8 cellular contexts compared by ENCODE assay signal in genomic region chr19:51366050-51366998, GRCh38.
DNase-seq lines count a peak whose midpoint lies in the region; ATAC-seq and TF ChIP-seq lines count a peak whose summit lies in the region.

TSS of gene ETFB (minus strand) at chr19:51366388. CDS start at chr19:51366326, 62 bp downstream.

- ATAC-seq in HG03025 (IDR thresholded peaks at IDR 0.05; ENCODE audit: low FRiP score, unreplicated experiment): peak; percentile 56

- peak; percentile 72 for TF ChIP-seq POLR2A in GM15510 (IDR thresholded peaks at IDR 0.05; ENCODE audit: borderline replicate concordance, extremely low read depth, insufficient read length)

- peak within 1 kb of the TSS; percentile 94 for H3K4me3 ChIP-seq in choroid plexus epithelial cell (ENCODE audit: low read depth, low read length)

- DNase-seq in NCI-H526 treated with DMSO at 0.1 percent for 48 hours (lab: John Stamatoyannopoulos, UW): peak; percentile 98
- peak; percentile 97 for DNase-seq in activated CD4-positive, alpha-beta T cell treated with anti-CD3 and anti-CD28 coated beads for 48 hours
- peak; percentile 99 for DNase-seq in choroid plexus epithelial cell (ENCODE audit: low read depth)
- peak; percentile 98 for DNase-seq in kidney tubule cell (ENCODE audit: low spot score)
- DNase-seq in stimulated activated CD4-positive, alpha-beta T cell treated with anti-CD3 and anti-CD28 coated beads, Interleukin-15, amount 100 ng/mL, for 48 hours (ENCODE audit: low read depth in 2 of 2): peak; percentile 94 to 95
- no peak for DNase-seq in NCI-H1694 treated with DMSO at 0.1 percent for 48 hours (lab: John Stamatoyannopoulos, UW)

- no peak for TF ChIP-seq CTCF in choroid plexus epithelial cell (conservative IDR thresholded peaks at IDR 0.05; ENCODE audit: low read depth, low read length)
